Comparison of ENCODE assay signal across 17 cellular contexts in the genomic region with DNA sequence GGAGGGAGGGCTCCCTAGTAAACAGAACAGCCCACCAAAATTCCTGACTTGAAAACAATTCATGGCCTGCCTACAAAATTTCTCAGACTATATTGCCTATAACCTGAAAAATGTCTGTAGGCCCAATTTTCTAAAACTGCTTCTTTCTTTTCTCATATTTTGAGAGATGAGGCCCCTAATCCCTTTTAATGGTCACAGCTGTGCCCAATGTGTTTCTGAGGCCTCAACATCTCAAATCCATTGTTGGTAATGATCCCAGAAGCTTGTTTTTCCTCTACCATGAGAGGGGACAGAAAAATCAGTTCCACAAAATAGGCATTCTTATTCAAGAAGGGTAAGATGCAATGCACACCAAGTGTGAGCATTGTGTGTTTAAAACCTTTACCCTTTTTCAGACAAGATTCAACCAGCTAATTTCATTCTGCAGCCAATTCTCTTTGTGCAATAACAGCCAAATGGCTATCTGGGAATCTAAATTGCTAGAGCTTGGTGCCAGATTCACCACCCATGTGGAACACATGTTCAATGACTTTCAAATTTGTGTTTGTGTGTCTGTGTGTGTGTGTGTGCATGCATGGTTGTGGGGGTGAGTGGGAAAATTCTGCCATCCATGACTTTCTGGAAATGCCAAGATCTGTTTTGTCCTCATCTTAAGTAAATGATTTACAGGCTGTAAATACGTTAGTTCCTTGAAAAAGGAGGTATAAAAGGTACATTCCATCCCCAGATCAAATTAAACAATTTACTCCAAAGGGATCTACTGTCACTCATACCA.
"Had no signal": no experiment of that assay in that cellular context is flagged by ENCODE, and none has a peak within 500 bp of the region (broad histone marks: within the 10 kb centered on the region; RNA-seq: fewer than 3 reads in every experiment).

No MANE protein-coding gene starts in this region.

- H3K9me3 Mint-ChIP-seq: natural killer cell had no signal

- H3K4me3 ChIP-seq: adrenal gland, coronary artery, heart right ventricle, left ventricle myocardium inferior, prostate gland, right lobe of liver, thoracic aorta had no signal

- H3K27ac ChIP-seq: adrenal gland, heart right ventricle, left ventricle myocardium inferior, right lobe of liver had no signal

- H3K4me3 Mint-ChIP-seq: activated CD4-positive, alpha-beta memory T cell treated with anti-CD3 and anti-CD28 coated beads for 36 hours; activated CD4-positive, alpha-beta T cell treated with anti-CD3 and anti-CD28 coated beads for 36 hours; activated T-cell treated with anti-CD3 and anti-CD28 coated beads, Interleukin-2, amount 50 U/mL, for 4 hours; natural killer cell; stimulated activated naive CD8-positive, alpha-beta T cell treated with anti-CD3 and anti-CD28 coated beads, Interleukin-15, Interleukin-2, amounts not matched to agents 100 ng/mL and 50 ng/mL, for 24 hours; T-helper 17 cell had no signal

- H3K36me3 ChIP-seq: adrenal gland, heart right ventricle, left ventricle myocardium inferior, prostate gland, right lobe of liver, thoracic aorta had no signal

- H3K27ac Mint-ChIP-seq: activated CD4-positive, alpha-beta memory T cell treated with anti-CD3 and anti-CD28 coated beads for 36 hours; activated CD4-positive, alpha-beta T cell treated with anti-CD3 and anti-CD28 coated beads for 36 hours; natural killer cell; stimulated activated naive CD8-positive, alpha-beta T cell treated with anti-CD3 and anti-CD28 coated beads, Interleukin-15, Interleukin-2, amounts not matched to agents 100 ng/mL and 50 ng/mL, for 24 hours; T-helper 17 cell had no signal

- DNase-seq: activated CD4-positive, alpha-beta memory T cell treated with anti-CD3 and anti-CD28 coated beads for 36 hours; activated CD4-positive, alpha-beta T cell treated with anti-CD3 and anti-CD28 coated beads for 36 hours; activated effector memory CD4-positive, alpha-beta T cell treated with Interleukin-2 at 50 U/mL for 16 hours; activated naive CD4-positive, alpha-beta T cell treated with anti-CD3 and anti-CD28 coated beads, Interleukin-2, amount 50 U/mL, for 16 hours; activated T-cell treated with anti-CD3 and anti-CD28 coated beads, Interleukin-2, amount 50 U/mL, for 4 hours; adrenal gland; central memory CD4-positive, alpha-beta T cell; foreskin melanocyte; heart right ventricle; left ventricle myocardium inferior; natural killer cell; right lobe of liver; T-helper 17 cell had no signal

- H3K4me1 ChIP-seq: left ventricle myocardium inferior, prostate gland had no signal

- H3K4me1 Mint-ChIP-seq: activated CD4-positive, alpha-beta T cell treated with anti-CD3 and anti-CD28 coated beads for 36 hours; natural killer cell; T-helper 17 cell had no signal

- H3K27me3 Mint-ChIP-seq: activated CD4-positive, alpha-beta memory T cell treated with anti-CD3 and anti-CD28 coated beads for 36 hours had no signal

- H3K36me3 Mint-ChIP-seq: natural killer cell had no signal

- H3K9me3 ChIP-seq: adrenal gland, left ventricle myocardium inferior, prostate gland, right lobe of liver, thoracic aorta had no signal

- H3K27me3 ChIP-seq: adrenal gland, heart right ventricle, right lobe of liver had no signal
